Comparison of ENCODE assay signal across 13 cellular contexts in genomic region chr5:138490648-138491283, GRCh38. TPM values are rescaled to one million over a fixed set of nuclear protein-coding genes. Genes with fewer than 3 reads are reported as not detected.
DNase-seq lines count a peak whose midpoint lies in the region; ATAC-seq and TF ChIP-seq lines count a peak whose summit lies in the region.
"Had no signal": no experiment of that assay in that cellular context is flagged by ENCODE, and none has a peak within 500 bp of the region (broad histone marks: within the 10 kb centered on the region; RNA-seq: fewer than 3 reads in every experiment).

No MANE protein-coding gene starts in this region.

- H3K9me3 Mint-ChIP-seq in GM23338 = no peaks in the 10 kb centered on the region; the same call in 2 of the 3 replicates
- no peaks in the 10 kb centered on the region for H3K9me3 Mint-ChIP-seq in natural killer cell

- no peaks in the 10 kb centered on the region for H4K20me1 ChIP-seq in BLaER1
- no peaks in the 10 kb centered on the region for H4K20me1 ChIP-seq in GM23338 (replicated peaks; ENCODE audit: insufficient read depth)
- H4K20me1 ChIP-seq in mammary epithelial cell (ENCODE audit: insufficient read depth, low read length) = no peaks in the 10 kb centered on the region

- DNase-seq in GM23338 (ENCODE audit: low spot score) = no peak
- no peak for DNase-seq in mammary epithelial cell
- DNase-seq in natural killer cell = no peak
- DNase-seq in GM19238 (ENCODE audit: insufficient read length, low spot score) = no peak
- no peak for DNase-seq in NCI-H82 (lab: John Stamatoyannopoulos, UW)
- DNase-seq: activated CD4-positive, alpha-beta T cell treated with anti-CD3 and anti-CD28 coated beads for 4 hours; Karpas-422; NCI-H524 treated with DMSO at 0.1 percent for 48 hours; SHP77 treated with DMSO at 0.1 percent for 48 hours; small intestine had no signal

- TF ChIP-seq CTCF in GM23338 (conservative IDR thresholded peaks at IDR 0.05; ENCODE audit: low read depth in 2 of 2) = no peak
- no peak for TF ChIP-seq CTCF in mammary epithelial cell (conservative IDR thresholded peaks at IDR 0.05 in 1 of 2, IDR thresholded peaks at IDR 0.05 in 1 of 2; ENCODE audit: extremely low read depth in 1 of 2, insufficient read depth in 1 of 2, low read depth in 1 of 2, low read length in 2 of 2)
- no peak for TF ChIP-seq CTCF in natural killer cell (IDR thresholded peaks at IDR 0.05)

- H3K9me3 ChIP-seq in BLaER1 (no peaks in the 10 kb centered on the region), mammary epithelial cell (replicated peaks; ENCODE audit: insufficient read depth, low read length) (no peaks in the 10 kb centered on the region)

- 0 out of 2 replicates have a peak overlapping the region, but pooled peaks have one; percentile 87 for H3K9ac ChIP-seq in BLaER1
- H3K9ac ChIP-seq in mammary epithelial cell (ENCODE audit: insufficient read depth, low read length) = no peak overlapping the region

- dilution Hi-C loops in mammary epithelial cell (cut with HindIII; ENCODE audit: low sequenced_read_pairs) = no loop called here

- H2AFZ ChIP-seq in GM23338 (no peak overlapping the region), mammary epithelial cell (ENCODE audit: low read depth, low read length) (no peak overlapping the region)

- H3K9me2 ChIP-seq in GM23338 (ENCODE audit: insufficient read depth) = no peaks in the 10 kb centered on the region

- ATAC-seq in GM23338 (no peak), natural killer cell (no peak), HG03159 (IDR thresholded peaks at IDR 0.05; ENCODE audit: unreplicated experiment) (no peak), GM18502 (IDR thresholded peaks at IDR 0.05; ENCODE audit: poor library complexity, unreplicated experiment) (no peak)

- H3K27me3 Mint-ChIP-seq in GM23338 (ENCODE audit: insufficient read depth, low read depth, poor library complexity) (peaks cover 42% of the 10 kb centered on the region), natural killer cell (ENCODE audit: low read depth in 2 of 2) (peaks cover 15 to 21% of the 10 kb centered on the region in 2 donors)

- no peaks in the 10 kb centered on the region for H3K79me2 ChIP-seq in GM23338 (replicated peaks; ENCODE audit: insufficient read depth)
- H3K79me2 ChIP-seq in mammary epithelial cell (ENCODE audit: insufficient read depth, low read length) = no peaks in the 10 kb centered on the region

- no TSS peak for BruUV-seq in mammary epithelial cell (replicated peaks; lab: Mats Ljungman, UMichigan)

- intact Hi-C loops in mammary epithelial cell (cut with micrococcal nuclease) (no loop called here), natural killer cell (cut with micrococcal nuclease) (loop anchor here (10.0 kb wide), 1 partner anchor 54 kb away; the partner anchor contains the start of gene ETF1)

- H3K36me3 ChIP-seq in BLaER1 (no peaks in the 10 kb centered on the region), GM23338 (ENCODE audit: insufficient read depth) (no peaks in the 10 kb centered on the region), mammary epithelial cell (ENCODE audit: insufficient read depth, low read length) (no peaks in the 10 kb centered on the region)

- H3K36me3 Mint-ChIP-seq in GM23338 (ENCODE audit: low read depth) (no peaks in the 10 kb centered on the region; the same call in 2 of the 3 replicates), natural killer cell (no peaks in the 10 kb centered on the region)

- CTCF ChIA-PET in mammary epithelial cell (lab: Charles Lee; ENCODE audit: low non-redundant PET) = no interaction called here

- H3K4me2 ChIP-seq in BLaER1 = peak overlapping the region; percentile 100
- peak overlapping the region; percentile 87 for H3K4me2 ChIP-seq in GM23338
- peak overlapping the region; percentile 98 for H3K4me2 ChIP-seq in mammary epithelial cell (ENCODE audit: insufficient read depth, low read depth, low read length)

- WGBS in mammary epithelial cell (ENCODE audit: low coverage, missing lambda C conversion rate) = 30% methylated on average over 10 of the region's 12 CpGs

- H3K4me1 Mint-ChIP-seq in GM23338 = peaks cover 28% of the 10 kb centered on the region
- peaks cover 5 to 10% of the 10 kb centered on the region in 2 donors for H3K4me1 Mint-ChIP-seq in natural killer cell

- in situ Hi-C loops in mammary epithelial cell (cut with MboI; ENCODE audit: low sequenced_read_pairs in 2 of 2) = no loop called here

- peak overlapping the region; percentile 65 for H3K4me3 Mint-ChIP-seq in GM23338
- H3K4me3 Mint-ChIP-seq in natural killer cell = peak overlapping the region; percentile 42

- peaks cover 34% of the 10 kb centered on the region for H3K4me1 ChIP-seq in BLaER1
- peaks cover 7% of the 10 kb centered on the region for H3K4me1 ChIP-seq in GM23338 (ENCODE audit: insufficient read depth)
- H3K4me1 ChIP-seq in mammary epithelial cell (ENCODE audit: insufficient read depth, low read length) = peaks cover 64% of the 10 kb centered on the region

- no peak overlapping the region for H3K4me3 ChIP-seq in BLaER1
- peak overlapping the region; percentile 68 for H3K4me3 ChIP-seq in GM23338
- H3K4me3 ChIP-seq in mammary epithelial cell (replicated peaks in 1 of 3; ENCODE audit: insufficient read depth in 1 of 3, low read depth in 2 of 3, low read length in 3 of 3) = no peak overlapping the region

- H3K27me3 ChIP-seq in BLaER1 (no peaks in the 10 kb centered on the region), GM23338 (ENCODE audit: insufficient read depth) (peaks cover 26% of the 10 kb centered on the region), mammary epithelial cell (ENCODE audit: insufficient read depth, low read length) (no peaks in the 10 kb centered on the region)

- H3F3A ChIP-seq in GM23338 (replicated peaks; ENCODE audit: low read depth) = 0 out of 2 replicates have a peak, but pooled peaks cover 7% of the 10 kb centered on the region

- H3K27ac ChIP-seq in BLaER1 (no peak overlapping the region), GM23338 (ENCODE audit: low read depth) (no peak overlapping the region), mammary epithelial cell (ENCODE audit: insufficient read depth, low read depth, low read length) (no peak overlapping the region)

- H3K27ac Mint-ChIP-seq in GM23338 (no peak overlapping the region), natural killer cell (no peak overlapping the region)

TF ChIP-seq in GM23338, 12 proteins besides CTCF, POLR2A, EP300 and RAD21 (continues in another document):
- TF ChIP-seq ZNF331 (CRISPR knock-in tag; IDR thresholded peaks at IDR 0.05; ENCODE audit: low read depth) (no peak), STAT1 (IDR thresholded peaks at IDR 0.05; ENCODE audit: unreplicated experiment) (no peak), JUNB (IDR thresholded peaks at IDR 0.05; ENCODE audit: unreplicated experiment) (no peak), EZH2phosphoT487 (IDR thresholded peaks at IDR 0.05; ENCODE audit: unreplicated experiment) (no peak), EZH2 (IDR thresholded peaks at IDR 0.05; ENCODE audit: low read depth, unreplicated experiment) (no peak), POLR2AphosphoS5 (IDR thresholded peaks at IDR 0.05; ENCODE audit: low read depth) (no peak), ZNF114 (CRISPR knock-in tag; IDR thresholded peaks at IDR 0.05) (no peak)

RNA-seq across cellular contexts. Expression of gene EGR1, which starts 25.5 kb away (rescaled TPM):
- 11.5 and 13.5 TPM in 2 replicates for total RNA-seq in GM23338 (2014; rRNA removed; shearing (Covaris generic))
- polyA plus RNA-seq in GM23338 (2016; fragmentation: Nextera tagmentation; extraction: Ambion mirVana) (57.1 and 60.3 TPM in 2 replicates), mammary epithelial cell (10.6 TPM)
- total RNA-seq in mammary epithelial cell (100 to 1,000 TPM in 1 of 2 donors, 10 to 100 TPM in 1; 12.7 to 159 TPM), natural killer cell (100 to 1,000 TPM in 1 of 3 donors, 10 to 100 TPM in 2; 52.1 to 137 (median 84.8) TPM)
- polyA minus RNA-seq in mammary epithelial cell = 63.3 TPM

RNA-seq across cellular contexts. Expression of gene REEP2, which starts 51.9 kb away (rescaled TPM):
- 23.0 and 29.8 TPM in 2 replicates for total RNA-seq in GM23338 (2014; rRNA removed; shearing (Covaris generic))
- polyA plus RNA-seq in GM23338 (2016; fragmentation: Nextera tagmentation; extraction: Ambion mirVana) (20.5 and 21.1 TPM in 2 replicates), mammary epithelial cell (3.6 TPM)
- total RNA-seq in mammary epithelial cell (10 to 100 TPM; 14.5 to 26.5 TPM), natural killer cell (under 1 TPM; 0.28 to 0.79 (median 0.66) TPM)
- polyA minus RNA-seq in mammary epithelial cell = 70.6 TPM

RNA-seq across cellular contexts. Expression of gene ETF1, which starts 52.3 kb away (rescaled TPM):
- total RNA-seq in GM23338 (2014; rRNA removed; shearing (Covaris generic)) = 134 and 136 TPM in 2 replicates
- polyA plus RNA-seq in GM23338 (2016; fragmentation: Nextera tagmentation; extraction: Ambion mirVana) (56.7 and 68.9 TPM in 2 replicates), mammary epithelial cell (73.8 TPM)
- total RNA-seq in mammary epithelial cell (100 to 1,000 TPM; 167 to 200 TPM), natural killer cell (100 to 1,000 TPM; 135 to 189 (median 136) TPM)
- 86.8 TPM for polyA minus RNA-seq in mammary epithelial cell

Comparison
In these comparisons a context has a peak if more than half of its experiments do, and no peak if none do; other contexts are left out.
1. RNA of gene REEP2, which starts 51.9 kb away (total RNA-seq): 23.0 to 29.8 TPM in GM23338 and 14.5 to 26.5 TPM in mammary epithelial cell; 0.28 to 0.79 TPM in natural killer cell; every median in the first group is over 4 times any median in the second.
2. Peak in every context shown above with its lines, with median percentiles within 50 percentile points of each other: H3K4me2 ChIP-seq.